In the genomic region with DNA sequence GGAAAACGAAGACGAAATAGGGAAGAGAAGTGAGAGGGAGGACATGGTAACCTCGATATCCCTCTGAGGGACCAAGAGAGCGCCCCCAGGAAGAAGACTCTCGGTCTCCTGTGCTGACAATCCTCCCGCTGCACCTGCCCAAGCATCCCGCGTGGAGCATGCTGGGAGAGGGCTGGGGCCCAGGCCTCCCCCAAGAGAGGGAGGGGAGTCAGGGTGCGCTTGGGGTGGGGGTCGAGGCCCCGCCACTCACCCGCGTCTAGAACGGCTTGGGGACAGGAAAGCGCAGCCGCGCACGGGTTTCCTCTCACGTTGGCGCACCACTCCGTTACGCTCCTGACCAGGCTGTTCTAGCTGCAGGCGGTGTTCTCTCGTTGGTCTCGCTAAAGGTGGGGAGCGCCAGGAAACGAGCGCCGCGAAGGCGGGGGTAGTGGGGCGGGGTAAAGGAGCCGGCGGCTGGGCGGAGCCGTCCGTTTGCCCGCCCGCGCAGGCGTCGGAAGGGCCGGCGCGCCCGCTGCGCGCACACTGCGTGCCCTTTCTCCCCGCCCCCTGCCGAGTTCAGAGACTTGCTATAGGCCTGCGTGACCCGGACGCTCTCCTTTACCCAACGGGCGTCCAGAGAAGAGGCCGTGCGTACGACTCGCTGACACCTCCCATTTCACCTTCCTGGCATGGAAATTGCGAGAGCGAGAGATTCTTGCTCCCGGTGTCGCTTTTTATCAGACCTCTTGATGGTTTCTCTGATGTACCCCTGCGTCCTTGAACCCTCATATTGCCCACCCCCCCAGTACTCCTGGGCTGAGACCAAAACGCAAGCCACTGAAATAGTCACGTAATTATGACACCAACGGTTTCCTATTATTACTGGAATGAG, we compare ENCODE assay signal across 8 cellular contexts. TPM values are rescaled to one million over a fixed set of nuclear protein-coding genes. Genes with fewer than 3 reads are reported as not detected.
DNase-seq lines count a peak whose midpoint lies in the region; TF ChIP-seq lines count a peak whose summit lies in the region.

A gene (minus strand): TSS at position 388 of the 871 bp plus-strand sequence. CDS start 2,888 bp downstream, outside the sequence.

- no peak within 1 kb of the TSS for H2BK120ac ChIP-seq in H9 (ENCODE audit: low read depth, low read length, poor library complexity, severe bottlenecking)

- no peak within 1 kb of the TSS for H2BK15ac ChIP-seq in H9 (ENCODE audit: low read depth, low read length)

- H2BK5ac ChIP-seq in H9 (ENCODE audit: insufficient read length, low read length): no peak within 1 kb of the TSS

- peaks cover 41 to 53% of the 10 kb centered on the region in 2 experiments for H3K9me3 Mint-ChIP-seq in H9

- intact Hi-C loops in stomach (cut with DNase I; ENCODE audit: low total_unique reads): no loop called here

- H3K4me3 Mint-ChIP-seq in H9: peak within 1 kb of the TSS; percentile 80 to 89

- no peaks in the 10 kb centered on the region for H3K79me1 ChIP-seq in H9 (ENCODE audit: insufficient read depth, low read depth, low read length, poor library complexity, severe bottlenecking)

- H3K36me3 Mint-ChIP-seq in H9 (ENCODE audit: insufficient read depth in 1 of 3, low read depth in 3 of 3): peaks cover 2 to 5% (median 5%) of the 10 kb centered on the region in 3 experiments; a peak in 3 of 7 replicates

- no peak within 1 kb of the TSS for H3T11ph ChIP-seq in H9 (ENCODE audit: low read length)

- H3K18ac ChIP-seq in H9 (ENCODE audit: insufficient read length, low read depth, low read length): no peak within 1 kb of the TSS

- no peaks in the 10 kb centered on the region for H3K9me2 ChIP-seq in neural cell (ENCODE audit: insufficient read depth, low read length)

- H3K27me3 Mint-ChIP-seq in H9 (ENCODE audit: low read depth): no peaks in the 10 kb centered on the region; the same call in 1 of the 2 replicates

- H3K4me1 ChIP-seq in H9 (ENCODE audit: insufficient read depth, low read length): no peaks in the 10 kb centered on the region
- H3K4me1 ChIP-seq in stomach: peaks cover 0 to 18% (median 11%) of the 10 kb centered on the region in 4 donors

- H3K4me2 ChIP-seq in H9 (ENCODE audit: insufficient read depth, insufficient read length, low read length): peak within 1 kb of the TSS; percentile 45
- H3K4me2 ChIP-seq in neural cell (ENCODE audit: low read length): peak within 1 kb of the TSS; percentile 73

- H4K5ac ChIP-seq in H9 (ENCODE audit: insufficient read length, low read depth, low read length): no peak within 1 kb of the TSS

- no peak for TF ChIP-seq POLR2A in stomach (IDR thresholded peaks at IDR 0.05)

- H4K20me1 ChIP-seq in H9 (ENCODE audit: control insufficient read depth, insufficient read depth, insufficient read length): no peaks in the 10 kb centered on the region
- H4K20me1 ChIP-seq in neural cell (ENCODE audit: insufficient read depth): no peaks in the 10 kb centered on the region

- H3K23ac ChIP-seq in H9 (ENCODE audit: insufficient read length, low read depth, low read length): no peak within 1 kb of the TSS

- H3K79me2 ChIP-seq in H9 (ENCODE audit: insufficient read depth, low read length): no peaks in the 10 kb centered on the region
- no peaks in the 10 kb centered on the region for H3K79me2 ChIP-seq in neural cell (replicated peaks; ENCODE audit: insufficient read depth, low read length)

- H3K9ac ChIP-seq in H9 (ENCODE audit: extremely low read depth, insufficient read length, low read length) (peak within 1 kb of the TSS; percentile 64), neural cell (ENCODE audit: low read length) (peak within 1 kb of the TSS; percentile 74)

- no peaks in the 10 kb centered on the region for H3F3A ChIP-seq in neural cell (ENCODE audit: insufficient read depth, low read length, poor library complexity, severe bottlenecking)

- no peak within 1 kb of the TSS for H4K91ac ChIP-seq in H9 (ENCODE audit: insufficient read length, low read depth, low read length)

- TF ChIP-seq RAD21 in neural cell (conservative IDR thresholded peaks at IDR 0.05): no peak

- no peak within 1 kb of the TSS for H3K4ac ChIP-seq in H9 (ENCODE audit: low read depth, low read length)

- H3K4me3 ChIP-seq in MG63 (peak within 1 kb of the TSS; percentile 82), fibroblast of villous mesenchyme (ENCODE audit: low read depth, low read length) (peak within 1 kb of the TSS; percentile 79), neural cell (ENCODE audit: low read length) (peak within 1 kb of the TSS; percentile 73), stomach (peak within 1 kb of the TSS; percentile 55 to 66 (median 56))

- H3K27ac Mint-ChIP-seq in H9: peak within 1 kb of the TSS; percentile 88 to 97 (median 91); a peak in 6 of 7 replicates

- H3K9me3 ChIP-seq in H9 (ENCODE audit: control insufficient read depth, low read depth, low read length) (peaks cover 4% of the 10 kb centered on the region), MG63 (no peaks in the 10 kb centered on the region), neural cell (ENCODE audit: low read length) (no peaks in the 10 kb centered on the region), stomach (no peaks in the 10 kb centered on the region)

- no peak within 1 kb of the TSS for H2AFZ ChIP-seq in H9 (ENCODE audit: low read length)
- H2AFZ ChIP-seq in neural cell (ENCODE audit: low read depth, low read length): peak within 1 kb of the TSS; percentile 45

- WGBS in H9 (ENCODE audit: extremely low coverage, insufficient read length, low lambda C conversion rate): no CpG with 5 or more reads among the region's 68 CpGs
- WGBS in stomach, 5 donors: 0 to 50% (median 2%) methylated on average over 17 to 68 of the region's 68 CpGs

- no peak within 1 kb of the TSS for H3K56ac ChIP-seq in H9 (ENCODE audit: insufficient read length, low read depth, low read length)

- H4K8ac ChIP-seq in H9 (replicated peaks; ENCODE audit: insufficient read length, low read depth, low read length): no peak within 1 kb of the TSS

- no peaks in the 10 kb centered on the region for H3K4me1 Mint-ChIP-seq in H9

- H3K23me2 ChIP-seq in H9 (ENCODE audit: insufficient read length, low read depth, low read length, poor library complexity, severe bottlenecking): no peaks in the 10 kb centered on the region

- H3K27ac ChIP-seq in H9 (ENCODE audit: insufficient read length, low read depth, low read length): no peak within 1 kb of the TSS
- H3K27ac ChIP-seq in neural cell (ENCODE audit: low read length): peak within 1 kb of the TSS; percentile 88
- peak within 1 kb of the TSS; percentile 86 to 94 (median 92) for H3K27ac ChIP-seq in stomach

- H3K14ac ChIP-seq in H9 (ENCODE audit: insufficient read depth, low read length): 0 out of 2 replicates have a peak within 1 kb of the TSS, but pooled peaks have one; percentile 31

- H2AK5ac ChIP-seq in H9 (ENCODE audit: insufficient read length, low read length): no peak within 1 kb of the TSS

- H3K36me3 ChIP-seq in MG63: no peaks in the 10 kb centered on the region
- H3K36me3 ChIP-seq in neural cell (ENCODE audit: insufficient read depth, low read length): no peaks in the 10 kb centered on the region
- H3K36me3 ChIP-seq in stomach: peaks cover 0 to 9% (median 0%) of the 10 kb centered on the region in 4 donors

- TF ChIP-seq CTCF in H9 (conservative IDR thresholded peaks at IDR 0.05): no peak
- TF ChIP-seq CTCF in fibroblast of villous mesenchyme (IDR thresholded peaks at IDR 0.05; ENCODE audit: insufficient read depth, low read depth, low read length): no peak
- peak; percentile 10 for TF ChIP-seq CTCF in neural cell (IDR thresholded peaks at IDR 0.05; ENCODE audit: poor library complexity, severe bottlenecking)
- TF ChIP-seq CTCF in stomach (IDR thresholded peaks at IDR 0.05): no peak

- no peak within 1 kb of the TSS for H2BK12ac ChIP-seq in H9 (ENCODE audit: insufficient read length, low read depth, low read length)

- no peaks in the 10 kb centered on the region for H3K27me3 ChIP-seq in H9 (ENCODE audit: insufficient read depth, low read length)
- H3K27me3 ChIP-seq in MG63: no peaks in the 10 kb centered on the region
- no peaks in the 10 kb centered on the region for H3K27me3 ChIP-seq in neural cell (ENCODE audit: insufficient read depth, low read depth, low read length)
- H3K27me3 ChIP-seq in stomach: no peaks in the 10 kb centered on the region

- peak; percentile 95 for DNase-seq in ELR (ENCODE audit: low read depth)
- peak; percentile 94 for DNase-seq in H9
- peak; percentile 93 for DNase-seq in MG63
- peak; percentile 75 for DNase-seq in SHP77 treated with DMSO at 0.1 percent for 48 hours (lab: John Stamatoyannopoulos, UW)
- DNase-seq in activated gamma-delta T cell (lab: John Stamatoyannopoulos, UW): peak; percentile 80
- DNase-seq in fibroblast of villous mesenchyme (ENCODE audit: low read depth): peak; percentile 91
- DNase-seq in stomach: peak; percentile 91

- TF ChIP-seq EP300 in neural cell (conservative IDR thresholded peaks at IDR 0.05; ENCODE audit: poor library complexity, severe bottlenecking): peak; percentile 3
- TF ChIP-seq EP300 in stomach (IDR thresholded peaks at IDR 0.05): no peak

- H2BK20ac ChIP-seq in H9 (ENCODE audit: low read depth, low read length, poor library complexity, severe bottlenecking): no peak within 1 kb of the TSS

TF ChIP-seq in neural cell, 6 proteins besides CTCF, POLR2A, EP300 and RAD21 (continues in another document):
- TF ChIP-seq POLR2AphosphoS5 (IDR thresholded peaks at IDR 0.05): peak; percentile 60
- TF ChIP-seq MXI1 (conservative IDR thresholded peaks at IDR 0.05; ENCODE audit: poor library complexity, severe bottlenecking): peak; percentile 63
- no peak for TF ChIP-seq EZH2 (IDR thresholded peaks at IDR 0.05; ENCODE audit: borderline replicate concordance, insufficient read depth, low read length, poor library complexity, severe bottlenecking)
- no peak for TF ChIP-seq TAF1 (IDR thresholded peaks at IDR 0.05; ENCODE audit: low read depth)
- no peak for TF ChIP-seq SMC3 (conservative IDR thresholded peaks at IDR 0.05; ENCODE audit: poor library complexity)

RNA-seq across cellular contexts. Expression of the gene that starts here (rescaled TPM):
- total RNA-seq in H9 (2021): 14.8 and 16.0 TPM in 2 replicates
- total RNA-seq in MG63 (2014; rRNA removed; shearing (Covaris generic); ENCODE audit: low replicate concordance): 22.1 and 31.5 TPM in 2 replicates
- total RNA-seq in fibroblast of villous mesenchyme: 35.4 and 84.2 TPM in 2 replicates
- 25.2 and 26.6 TPM in 2 replicates for polyA plus RNA-seq in neural cell
- polyA minus RNA-seq in neural cell: 16.8 and 20.4 TPM in 2 replicates
- total RNA-seq in stomach: 10 to 100 TPM in 2 of 5 donors, 1 to 10 TPM in 2, not detected in 1; 2.7 to 39.3 (median 8.5) TPM
- 10 to 100 TPM in 2 of 3 donors, 1 to 10 TPM in 1; 3.1 to 16.4 (median 15.9) TPM for polyA plus RNA-seq in stomach
